Comparison of ENCODE assay signal across 8 cellular contexts in genomic region chr19:58097783-58098681, GRCh38. TPM values are rescaled to one million over a fixed set of nuclear protein-coding genes. Genes with fewer than 3 reads are reported as not detected.
DNase-seq lines count a peak whose midpoint lies in the region; ATAC-seq and TF ChIP-seq lines count a peak whose summit lies in the region.

TSS of gene ZSCAN18 (minus strand) at chr19:58098231. CDS start at chr19:58090267, 7,964 bp downstream.

- peaks cover 0 to 73% of the 10 kb centered on the region in 2 donors for H3K9me3 ChIP-seq in left lung

- H3K4me1 ChIP-seq in left lung: peaks cover 3 to 8% of the 10 kb centered on the region in 2 donors

- intact Hi-C loops in activated CD4-positive, alpha-beta memory T cell treated with anti-CD3 and anti-CD28 coated beads for 36 hours (cut with micrococcal nuclease): loop anchor here (2.0 kb wide), 2 partner anchors 57 to 95 kb away; partner anchors contain the start of gene ZNF606
- intact Hi-C loops in dorsolateral prefrontal cortex (cut with DNase I) (loop anchor here (2.0 to 5.0 kb wide), 5 partner anchors 39 to 86 kb away; partner anchors contain the start of genes ZNF135 (in 2 of the 2) and ZNF274 (in 1 of the 2)), left lung (cut with DNase I) (no loop called here)

- POLR2A ChIA-PET in activated CD4-positive, alpha-beta memory T cell treated with anti-CD3 and anti-CD28 coated beads for 36 hours (lab: Charles Lee): no interaction called here

- H3K27me3 Mint-ChIP-seq in HFFc6 (ENCODE audit: insufficient read depth): peaks cover 3% of the 10 kb centered on the region; the same call in 1 of the 2 replicates
- H3K27me3 Mint-ChIP-seq in activated CD4-positive, alpha-beta memory T cell treated with anti-CD3 and anti-CD28 coated beads for 36 hours: no peaks in the 10 kb centered on the region

- H3K4me3 Mint-ChIP-seq in HFFc6: peak within 1 kb of the TSS; percentile 56
- H3K4me3 Mint-ChIP-seq in activated CD4-positive, alpha-beta memory T cell treated with anti-CD3 and anti-CD28 coated beads for 36 hours: peak within 1 kb of the TSS; percentile 77

- H3K9me3 Mint-ChIP-seq in HFFc6: peaks cover 79% of the 10 kb centered on the region
- peaks cover 43% of the 10 kb centered on the region for H3K9me3 Mint-ChIP-seq in activated CD4-positive, alpha-beta memory T cell treated with anti-CD3 and anti-CD28 coated beads for 36 hours

- peak; percentile 94 for DNase-seq in DMS114 treated with DMSO at 0.1 percent for 48 hours (lab: John Stamatoyannopoulos, UW; ENCODE audit: unreplicated experiment)
- DNase-seq in HFFc6: peak; percentile 5
- peak; percentile 100 for DNase-seq in NCI-H2227 (lab: John Stamatoyannopoulos, UW; ENCODE audit: unreplicated experiment)
- DNase-seq in activated CD4-positive, alpha-beta memory T cell treated with anti-CD3 and anti-CD28 coated beads for 36 hours: peak; percentile 96
- DNase-seq in dorsolateral prefrontal cortex: peak; percentile 98 to 99 (median 98)
- DNase-seq in left lung: peak; percentile 95 to 97
- peak; percentile 95 for DNase-seq in stimulated activated CD4-positive, alpha-beta T cell treated with anti-CD3 and anti-CD28 coated beads, Interleukin-2, amount 100 ng/mL, for 4 hours (ENCODE audit: low read depth)

- H3K4me1 Mint-ChIP-seq in HFFc6 (ENCODE audit: low read depth): no peaks in the 10 kb centered on the region
- H3K4me1 Mint-ChIP-seq in activated CD4-positive, alpha-beta memory T cell treated with anti-CD3 and anti-CD28 coated beads for 36 hours (ENCODE audit: low read depth): peaks cover 11% of the 10 kb centered on the region

- peaks cover 13% of the 10 kb centered on the region; the same call in 1 of the 2 replicates for H3K36me3 Mint-ChIP-seq in HFFc6 (ENCODE audit: low read depth)
- peaks cover 27% of the 10 kb centered on the region for H3K36me3 Mint-ChIP-seq in activated CD4-positive, alpha-beta memory T cell treated with anti-CD3 and anti-CD28 coated beads for 36 hours

- CTCF ChIA-PET in activated CD4-positive, alpha-beta memory T cell treated with anti-CD3 and anti-CD28 coated beads for 36 hours (lab: Charles Lee): no interaction called here

- H3K36me3 ChIP-seq in left lung: peaks cover 0 to 3% of the 10 kb centered on the region in 2 donors

- peak within 1 kb of the TSS; percentile 72 to 100 (median 98) for H3K4me3 ChIP-seq in dorsolateral prefrontal cortex
- H3K4me3 ChIP-seq in left lung: peak within 1 kb of the TSS; percentile 65 to 95

- peak within 1 kb of the TSS; percentile 88 for H3K27ac Mint-ChIP-seq in HFFc6
- peak within 1 kb of the TSS; percentile 92 for H3K27ac Mint-ChIP-seq in activated CD4-positive, alpha-beta memory T cell treated with anti-CD3 and anti-CD28 coated beads for 36 hours

- no peaks in the 10 kb centered on the region for H3K27me3 ChIP-seq in dorsolateral prefrontal cortex
- no peaks in the 10 kb centered on the region for H3K27me3 ChIP-seq in left lung

- peak; percentile 100 for ATAC-seq in left lung
- ATAC-seq in HG02610 (IDR thresholded peaks at IDR 0.05; ENCODE audit: unreplicated experiment): no peak

- peak within 1 kb of the TSS; percentile 7 to 99 (median 92) for H3K27ac ChIP-seq in dorsolateral prefrontal cortex
- H3K27ac ChIP-seq in left lung: peak within 1 kb of the TSS; percentile 95 to 98

- TF ChIP-seq CTCF in HFFc6 (IDR thresholded peaks at IDR 0.05) (no peak), dorsolateral prefrontal cortex (IDR thresholded peaks at IDR 0.05 in 54 of 56, conservative IDR thresholded peaks at IDR 0.05 in 2 of 56; ENCODE audit: low read depth in 1 of 56, partially characterized antibody in 56 of 56) (peak in 20 of 56 donors; percentile 2 to 49 (median 14)), left lung (IDR thresholded peaks at IDR 0.05) (no peak)

RNA-seq across cellular contexts. Expression of gene ZSCAN18, which starts in this region (rescaled TPM):
- 1 to 10 TPM in 5 of 6 experiments, under 1 TPM in 1; 0.80 to 2.8 (median 2.1) TPM for total RNA-seq in HFFc6 (2021; fragmentation: NEBNext Ultra II Directional; extraction: Animal tissue kit (Norgen Biotek cat#: 25700))
- 10 to 100 TPM; 13.8 to 15.7 TPM for total RNA-seq in activated CD4-positive, alpha-beta memory T cell treated with anti-CD3 and anti-CD28 coated beads for 36 hours
- total RNA-seq in dorsolateral prefrontal cortex (100 to 1,000 TPM; 140 to 230 (median 177) TPM), left lung (10 to 100 TPM; 32.7 to 58.1 TPM)

Comparison
In these comparisons a context has a peak if more than half of its experiments do, and no peak if none do; other contexts are left out.
1. DNase-seq: peak in every context shown above with its lines; median percentile 100 in NCI-H2227; 98 in dorsolateral prefrontal cortex; 96 in activated CD4-positive, alpha-beta memory T cell treated with anti-CD3 and anti-CD28 coated beads for 36 hours; 96 in left lung; 95 in stimulated activated CD4-positive, alpha-beta T cell treated with anti-CD3 and anti-CD28 coated beads, Interleukin-2, amount 100 ng/mL, for 4 hours; 94 in DMS114 treated with DMSO at 0.1 percent for 48 hours; 5 in HFFc6.
2. intact Hi-C loops: an anchor here in activated CD4-positive, alpha-beta memory T cell treated with anti-CD3 and anti-CD28 coated beads for 36 hours (2.0 kb wide) and dorsolateral prefrontal cortex (2.0 to 5.0 kb wide); none called in left lung.